ENCODE assay signal across 8 cellular contexts in genomic region chr19:48876035-48876981, GRCh38. TPM values are rescaled to one million over a fixed set of nuclear protein-coding genes. Genes with fewer than 3 reads are reported as not detected.
DNase-seq lines count a peak whose midpoint lies in the region; ATAC-seq, FAIRE-seq and TF ChIP-seq lines count a peak whose summit lies in the region.
"Not testable (repeated sequence)": the region's sequence is repeated elsewhere in the genome, so short reads cannot be mapped to it uniquely, and the experiment has no call there.

No MANE protein-coding gene starts in this region.

- peaks cover 32% of the 10 kb centered on the region for H3K79me2 ChIP-seq in keratinocyte (ENCODE audit: control insufficient read depth, insufficient read depth, low read length)

- not testable (repeated sequence) for TF ChIP-seq POLR2A in testis (IDR thresholded peaks at IDR 0.05)

- H3K4me1 ChIP-seq in CD8-positive, alpha-beta T cell (ENCODE audit: insufficient read depth, low read length): peaks cover 32% of the 10 kb centered on the region
- H3K4me1 ChIP-seq in keratinocyte (ENCODE audit: control insufficient read depth, extremely low read depth, insufficient read depth, low read length): not testable (repeated sequence)
- H3K4me1 ChIP-seq in pancreas (peaks cover 0 to 25% (median 5%) of the 10 kb centered on the region in 3 donors), testis (peaks cover 27% of the 10 kb centered on the region)

- H3K4me2 ChIP-seq in keratinocyte (ENCODE audit: control insufficient read depth, extremely low read depth, insufficient read depth, low read depth, low read length): peak overlapping the region; percentile 91

- not testable (repeated sequence) for FAIRE-seq in keratinocyte (lab: Jason Lieb, UNC); pancreas (lab: Jason Lieb, UNC)

- H3K4me3 Mint-ChIP-seq in CD8-positive, alpha-beta T cell: peak overlapping the region; percentile 60
- peak overlapping the region; percentile 100 for H3K4me3 Mint-ChIP-seq in T-helper 2 cell treated with Interferon-gamma antibody and Interleukin-4, amounts not matched to agents 5 μg/mL and 100 μg/mL, for 36 hours
- H3K4me3 Mint-ChIP-seq in activated T-helper 2 cell treated with anti-CD3 and anti-CD28 coated beads, Interferon-gamma antibody, Interleukin-2, Interleukin-4, amounts not matched to agents 10 μg/mL and 5 μg/mL and 100 μg/mL, durations not matched to agents 14 hours and 24 hours and 36 hours (ENCODE audit: low read depth): peak overlapping the region; percentile 94

- H3K4me1 Mint-ChIP-seq in CD8-positive, alpha-beta T cell (ENCODE audit: low read depth): peaks cover 36% of the 10 kb centered on the region
- peaks cover 46% of the 10 kb centered on the region for H3K4me1 Mint-ChIP-seq in T-helper 2 cell treated with Interferon-gamma antibody and Interleukin-4, amounts not matched to agents 5 μg/mL and 100 μg/mL, for 36 hours (ENCODE audit: low read depth)
- peaks cover 41% of the 10 kb centered on the region for H3K4me1 Mint-ChIP-seq in activated T-helper 2 cell treated with anti-CD3 and anti-CD28 coated beads, Interferon-gamma antibody, Interleukin-2, Interleukin-4, amounts not matched to agents 10 μg/mL and 5 μg/mL and 100 μg/mL, durations not matched to agents 14 hours and 24 hours and 36 hours (ENCODE audit: low read depth)

- peaks cover 43% of the 10 kb centered on the region for H3K36me3 Mint-ChIP-seq in CD8-positive, alpha-beta T cell
- peaks cover 54% of the 10 kb centered on the region for H3K36me3 Mint-ChIP-seq in T-helper 2 cell treated with Interferon-gamma antibody and Interleukin-4, amounts not matched to agents 5 μg/mL and 100 μg/mL, for 36 hours (ENCODE audit: low read depth)
- peaks cover 56% of the 10 kb centered on the region for H3K36me3 Mint-ChIP-seq in activated T-helper 2 cell treated with anti-CD3 and anti-CD28 coated beads, Interferon-gamma antibody, Interleukin-2, Interleukin-4, amounts not matched to agents 10 μg/mL and 5 μg/mL and 100 μg/mL, durations not matched to agents 14 hours and 24 hours and 36 hours (ENCODE audit: low read depth)

- H3K4me3 ChIP-seq in CD8-positive, alpha-beta T cell (ENCODE audit: low read depth, low read length); testis: not testable (repeated sequence)
- H3K4me3 ChIP-seq in dorsolateral prefrontal cortex (peak overlapping the region in 52 of 59 donors; percentile 74 to 100 (median 97)), keratinocyte (ENCODE audit: control insufficient read depth in 2 of 3, extremely low read depth in 1 of 3, insufficient read depth in 2 of 3, low read depth in 1 of 3, low read length in 3 of 3) (peak overlapping the region; percentile 99 to 100 (median 100)), pancreas (peak overlapping the region in 1 of 4 donors; percentile 76)

- H3K9me1 ChIP-seq in keratinocyte (ENCODE audit: control insufficient read depth, extremely low read depth, insufficient read depth, low read length): not testable (repeated sequence)

- H3K27ac Mint-ChIP-seq in CD8-positive, alpha-beta T cell: peak overlapping the region; percentile 82
- peak overlapping the region; percentile 100 for H3K27ac Mint-ChIP-seq in T-helper 2 cell treated with Interferon-gamma antibody and Interleukin-4, amounts not matched to agents 5 μg/mL and 100 μg/mL, for 36 hours
- H3K27ac Mint-ChIP-seq in activated T-helper 2 cell treated with anti-CD3 and anti-CD28 coated beads, Interferon-gamma antibody, Interleukin-2, Interleukin-4, amounts not matched to agents 10 μg/mL and 5 μg/mL and 100 μg/mL, durations not matched to agents 14 hours and 24 hours and 36 hours: peak overlapping the region; percentile 68

- dilution Hi-C loops in keratinocyte (cut with MboI; ENCODE audit: extremely low pct_ligation_motif_present, low sequenced_read_pairs): not testable (repeated sequence)

- H2AFZ ChIP-seq in keratinocyte (ENCODE audit: control insufficient read depth, low read length): not testable (repeated sequence)

- intact Hi-C loops in CD8-positive, alpha-beta T cell (cut with DNase I, micrococcal nuclease): loop anchor here in 1 of 2 experiments (10.0 kb wide), 1 partner anchor 938 kb away; the partner anchor contains the start of genes FUZ and MED25
- intact Hi-C loops in activated T-helper 2 cell treated with anti-CD3 and anti-CD28 coated beads, Interferon-gamma antibody, Interleukin-2, Interleukin-4, amounts not matched to agents 10 μg/mL and 5 μg/mL and 100 μg/mL, durations not matched to agents 14 hours and 24 hours and 36 hours (cut with micrococcal nuclease); dorsolateral prefrontal cortex (cut with DNase I); testis (cut with DNase I; ENCODE audit: low total_unique reads): not testable (repeated sequence)
- intact Hi-C loops in pancreas (cut with DNase I): loop anchor here in 1 of 3 donors (10.0 kb wide), 1 partner anchor 88 kb away; the partner anchor contains the start of gene FTL

- ATAC-seq in CD8-positive, alpha-beta T cell; pancreas: not testable (repeated sequence)

- not testable (repeated sequence) for H3K9me3 ChIP-seq in CD8-positive, alpha-beta T cell (ENCODE audit: low read length); KOPT-K1 (ENCODE audit: insufficient read depth, low read length, poor library complexity, severe bottlenecking); keratinocyte (ENCODE audit: control insufficient read depth, low read depth, low read length); pancreas; testis

- not testable (repeated sequence) for H3K27me3 ChIP-seq in CD8-positive, alpha-beta T cell (ENCODE audit: insufficient read depth, low read length); dorsolateral prefrontal cortex; keratinocyte (ENCODE audit: control insufficient read depth, extremely low read depth, insufficient read depth, low read length); pancreas; testis

- peak overlapping the region; percentile 75 for H3K27ac ChIP-seq in CD8-positive, alpha-beta T cell (ENCODE audit: low read depth, low read length)
- H3K27ac ChIP-seq in KOPT-K1 (ENCODE audit: low read depth, low read length, poor library complexity, severe bottlenecking) (peak overlapping the region; percentile 36), dorsolateral prefrontal cortex (peak overlapping the region in 56 of 59 donors; percentile 21 to 100 (median 98)), keratinocyte (ENCODE audit: control insufficient read depth, insufficient read depth, low read length) (peak overlapping the region; percentile 100), pancreas (peak overlapping the region in 3 of 4 donors; percentile 28 to 100 (median 99)), testis (peak overlapping the region; percentile 100)

- not testable (repeated sequence) for H3K36me3 ChIP-seq in CD8-positive, alpha-beta T cell (ENCODE audit: insufficient read depth, low read length); KOPT-K1 (ENCODE audit: insufficient read depth, low read length); pancreas; testis (ENCODE audit: low read depth, missing control alignments)
- H3K36me3 ChIP-seq in keratinocyte (ENCODE audit: control insufficient read depth in 2 of 2, extremely low read depth in 1 of 2, insufficient read depth in 2 of 2, low read length in 2 of 2): peaks cover 22 to 30% of the 10 kb centered on the region in 2 experiments

- not testable (repeated sequence) for H3K27me3 Mint-ChIP-seq in CD8-positive, alpha-beta T cell (ENCODE audit: low read depth); T-helper 2 cell treated with Interferon-gamma antibody and Interleukin-4, amounts not matched to agents 5 μg/mL and 100 μg/mL, for 36 hours (ENCODE audit: low read depth); activated T-helper 2 cell treated with anti-CD3 and anti-CD28 coated beads, Interferon-gamma antibody, Interleukin-2, Interleukin-4, amounts not matched to agents 10 μg/mL and 5 μg/mL and 100 μg/mL, durations not matched to agents 14 hours and 24 hours and 36 hours (ENCODE audit: low read depth)

- POLR2A ChIA-PET in CD8-positive, alpha-beta T cell (lab: Charles Lee): interaction anchor here (0.6 kb wide), 1 partner anchor 35 kb away, joined by 3 read pairs; no protein-coding TSS in a partner anchor

- 73 to 74% methylated on average over 29 to 30 of the region's 30 CpGs for WGBS in pancreas, 2 donors
- WGBS in testis, 2 donors: 75 to 76% methylated on average over 30 of the region's 30 CpGs

- not testable (repeated sequence) for H3K9me3 Mint-ChIP-seq in CD8-positive, alpha-beta T cell; T-helper 2 cell treated with Interferon-gamma antibody and Interleukin-4, amounts not matched to agents 5 μg/mL and 100 μg/mL, for 36 hours; activated T-helper 2 cell treated with anti-CD3 and anti-CD28 coated beads, Interferon-gamma antibody, Interleukin-2, Interleukin-4, amounts not matched to agents 10 μg/mL and 5 μg/mL and 100 μg/mL, durations not matched to agents 14 hours and 24 hours and 36 hours

- not testable (repeated sequence) for TF ChIP-seq CTCF in CD8-positive, alpha-beta T cell (IDR thresholded peaks at IDR 0.05); dorsolateral prefrontal cortex (IDR thresholded peaks at IDR 0.05 in 54 of 56, conservative IDR thresholded peaks at IDR 0.05 in 2 of 56; ENCODE audit: low read depth in 1 of 56, partially characterized antibody in 56 of 56); keratinocyte (optimal IDR thresholded peaks at IDR 0.05 in 1 of 3, IDR thresholded peaks at IDR 0.05 in 1 of 3, conservative IDR thresholded peaks at IDR 0.05 in 1 of 3; ENCODE audit: extremely low read depth in 1 of 3, insufficient read depth in 2 of 3, low read length in 3 of 3); pancreas (IDR thresholded peaks at IDR 0.05); testis (IDR thresholded peaks at IDR 0.05)

- CTCF ChIA-PET in CD8-positive, alpha-beta T cell (lab: Charles Lee): interaction anchor here (0.6 to 1.4 kb wide), 5 partner anchors 52 to 1017 kb away, joined by 3 read pairs; no protein-coding TSS in a partner anchor

- DNase-seq in CD8-positive, alpha-beta T cell: peak in 3 of 7 experiments; percentile 37 to 50 (median 41)
- DNase-seq in T-helper 2 cell treated with Interferon-gamma antibody and Interleukin-4, amounts not matched to agents 5 μg/mL and 100 μg/mL, for 36 hours (ENCODE audit: low spot score): peak; percentile 49
- DNase-seq in activated T-helper 2 cell treated with anti-CD3 and anti-CD28 coated beads, Interferon-gamma antibody, Interleukin-2, Interleukin-4, amounts not matched to agents 10 μg/mL and 5 μg/mL and 100 μg/mL, durations not matched to agents 14 hours and 24 hours and 36 hours (ENCODE audit: low spot score): peak; percentile 48
- not testable (repeated sequence) for DNase-seq in dorsolateral prefrontal cortex; keratinocyte (ENCODE audit: low read depth, low spot score); testis
- peak in 2 of 6 donors; percentile 35 to 57 for DNase-seq in pancreas

- peaks cover 15% of the 10 kb centered on the region for H4K20me1 ChIP-seq in keratinocyte (ENCODE audit: control insufficient read depth, extremely low read depth, insufficient read depth, low read length)

- H3K9ac ChIP-seq in keratinocyte (ENCODE audit: control insufficient read depth, extremely low read depth, insufficient read depth, low read length): peak overlapping the region; percentile 100

RNA-seq across cellular contexts. Expression of gene PPP1R15A, which starts 4.1 kb away (rescaled TPM):
- total RNA-seq in CD8-positive, alpha-beta T cell: 100 to 1,000 TPM; 398 to 399 TPM
- total RNA-seq in activated T-helper 2 cell treated with anti-CD3 and anti-CD28 coated beads, Interferon-gamma antibody, Interleukin-2, Interleukin-4, amounts not matched to agents 10 μg/mL and 5 μg/mL and 100 μg/mL, durations not matched to agents 14 hours and 24 hours and 36 hours: 30.8 and 31.8 TPM in 2 replicates
- 100 to 1,000 TPM in 2 of 120 experiments, 10 to 100 TPM in 118; 16.8 to 138 (median 25.5) TPM for total RNA-seq in dorsolateral prefrontal cortex
- 23.6 to 36.6 TPM (median 32.5 TPM) in 3 replicates for polyA plus RNA-seq in keratinocyte
- 275 TPM for polyA plus RNA-seq in keratinocyte (2011; ENCODE audit: low read depth)
- 22.9 and 36.2 TPM in 2 replicates for polyA plus RNA-seq in keratinocyte (2011; cell fraction: cytosol; rRNA removed)
- polyA plus RNA-seq in keratinocyte (2011; cell fraction: nucleus; rRNA removed): 123 and 136 TPM in 2 replicates
- 32.9 and 274 TPM in 2 replicates for polyA plus RNA-seq in keratinocyte (2012; ENCODE audit: low replicate concordance)
- 9.5 to 14.6 TPM (median 9.9 TPM) in 3 replicates for polyA minus RNA-seq in keratinocyte
- 22.8 TPM for polyA minus RNA-seq in keratinocyte (2011; cell fraction: cytosol; rRNA and poly(A)+ RNA removed)
- polyA minus RNA-seq in keratinocyte (2011; cell fraction: nucleus; rRNA and poly(A)+ RNA removed): 48.4 and 55.3 TPM in 2 replicates
- 10 to 100 TPM in 5 of 6 donors, 1 to 10 TPM in 1; 8.1 to 20.6 (median 12.4) TPM for total RNA-seq in pancreas
- 10 to 100 TPM; 28.2 to 53.2 TPM for polyA plus RNA-seq in pancreas
- 10 to 100 TPM; 37.2 to 40.9 TPM for total RNA-seq in testis
- polyA plus RNA-seq in testis (ENCODE audit: insufficient read depth, low read depth, low replicate concordance): 48.3 TPM

RNA-seq across cellular contexts. Expression of gene PLEKHA4, which starts 7.9 kb away (rescaled TPM):
- total RNA-seq in CD8-positive, alpha-beta T cell: 1 to 10 TPM; 1.8 to 3.2 TPM
- 1.6 and 2.2 TPM in 2 replicates for total RNA-seq in activated T-helper 2 cell treated with anti-CD3 and anti-CD28 coated beads, Interferon-gamma antibody, Interleukin-2, Interleukin-4, amounts not matched to agents 10 μg/mL and 5 μg/mL and 100 μg/mL, durations not matched to agents 14 hours and 24 hours and 36 hours
- total RNA-seq in dorsolateral prefrontal cortex (10 to 100 TPM in 15 of 120 experiments, 1 to 10 TPM in 105; 1.2 to 16.5 (median 5.6) TPM), pancreas (10 to 100 TPM in 2 of 6 donors, 1 to 10 TPM in 4; 5.9 to 19.7 (median 8.7) TPM), testis (10 to 100 TPM; 12.8 to 22.3 TPM)
- polyA plus RNA-seq in keratinocyte (1.2 to 2.2 TPM (median 1.8 TPM) in 3 replicates), pancreas (10 to 100 TPM; 18.2 to 28.3 TPM), testis (ENCODE audit: insufficient read depth, low read depth, low replicate concordance) (19.9 TPM)
- polyA plus RNA-seq in keratinocyte (2011; ENCODE audit: low read depth): 0.62 TPM
- 0.55 and 2.3 TPM in 2 replicates for polyA plus RNA-seq in keratinocyte (2011; cell fraction: cytosol; rRNA removed)
- 1.5 and 2.4 TPM in 2 replicates for polyA plus RNA-seq in keratinocyte (2011; cell fraction: nucleus; rRNA removed)
- polyA plus RNA-seq in keratinocyte (2012; ENCODE audit: low replicate concordance): 1.7 and 3.9 TPM in 2 replicates
- polyA minus RNA-seq in keratinocyte: 0.89 to 2.5 TPM (median 1.1 TPM) in 3 replicates
- polyA minus RNA-seq in keratinocyte (2011; cell fraction: cytosol; rRNA and poly(A)+ RNA removed): not detected
- polyA minus RNA-seq in keratinocyte (2011; cell fraction: nucleus; rRNA and poly(A)+ RNA removed): 1.2 TPM in 2 replicates

RNA-seq across cellular contexts. Expression of gene TULP2, which starts 22.2 kb away (rescaled TPM):
- not detected for total RNA-seq in CD8-positive, alpha-beta T cell
- not detected in 2 replicates for total RNA-seq in activated T-helper 2 cell treated with anti-CD3 and anti-CD28 coated beads, Interferon-gamma antibody, Interleukin-2, Interleukin-4, amounts not matched to agents 10 μg/mL and 5 μg/mL and 100 μg/mL, durations not matched to agents 14 hours and 24 hours and 36 hours
- total RNA-seq in dorsolateral prefrontal cortex (1 to 10 TPM in 98 of 120 experiments, under 1 TPM in 20, not detected in 2; 0.28 to 7.6 (median 2.2) TPM), pancreas (under 1 TPM in 1 of 6 donors, not detected in 5; 0.35 TPM), testis (10 to 100 TPM; 24.5 to 55.2 TPM)
- polyA plus RNA-seq in keratinocyte (not detected in 3 replicates), pancreas (not detected), testis (ENCODE audit: insufficient read depth, low read depth, low replicate concordance) (72.6 TPM)
- polyA plus RNA-seq in keratinocyte (2011; ENCODE audit: low read depth): not detected
- polyA plus RNA-seq in keratinocyte (2011; cell fraction: cytosol; rRNA removed): not detected in 2 replicates
- not detected in 2 replicates for polyA plus RNA-seq in keratinocyte (2011; cell fraction: nucleus; rRNA removed)
- polyA plus RNA-seq in keratinocyte (2012; ENCODE audit: low replicate concordance): not detected in 2 replicates
- polyA minus RNA-seq in keratinocyte: not detected in 3 replicates
- polyA minus RNA-seq in keratinocyte (2011; cell fraction: cytosol; rRNA and poly(A)+ RNA removed): not detected
- not detected in 2 replicates for polyA minus RNA-seq in keratinocyte (2011; cell fraction: nucleus; rRNA and poly(A)+ RNA removed)

RNA-seq across cellular contexts. Expression of gene NUCB1, which starts 23.8 kb away (rescaled TPM):
- 10 to 100 TPM; 55.4 to 66.7 TPM for total RNA-seq in CD8-positive, alpha-beta T cell
- 142 and 147 TPM in 2 replicates for total RNA-seq in activated T-helper 2 cell treated with anti-CD3 and anti-CD28 coated beads, Interferon-gamma antibody, Interleukin-2, Interleukin-4, amounts not matched to agents 10 μg/mL and 5 μg/mL and 100 μg/mL, durations not matched to agents 14 hours and 24 hours and 36 hours
- total RNA-seq in dorsolateral prefrontal cortex: 100 to 1,000 TPM; 123 to 249 (median 172) TPM
- 44.3 to 65.1 TPM (median 59.2 TPM) in 3 replicates for polyA plus RNA-seq in keratinocyte
- polyA plus RNA-seq in keratinocyte (2011; ENCODE audit: low read depth): 89.2 TPM
- 27.4 and 73.6 TPM in 2 replicates for polyA plus RNA-seq in keratinocyte (2011; cell fraction: cytosol; rRNA removed)
- 95.6 and 109 TPM in 2 replicates for polyA plus RNA-seq in keratinocyte (2011; cell fraction: nucleus; rRNA removed)
- 69.6 and 106 TPM in 2 replicates for polyA plus RNA-seq in keratinocyte (2012; ENCODE audit: low replicate concordance)
- 32.7 to 131 TPM (median 41.5 TPM) in 3 replicates for polyA minus RNA-seq in keratinocyte
- polyA minus RNA-seq in keratinocyte (2011; cell fraction: cytosol; rRNA and poly(A)+ RNA removed): 44.1 TPM
- polyA minus RNA-seq in keratinocyte (2011; cell fraction: nucleus; rRNA and poly(A)+ RNA removed): 54.3 and 57.7 TPM in 2 replicates
- 100 to 1,000 TPM in 2 of 6 donors, 10 to 100 TPM in 4; 60.9 to 136 (median 79.8) TPM for total RNA-seq in pancreas
- polyA plus RNA-seq in pancreas: 100 to 1,000 TPM; 103 to 118 TPM
- total RNA-seq in testis: 100 to 1,000 TPM; 139 to 208 TPM
- polyA plus RNA-seq in testis (ENCODE audit: insufficient read depth, low read depth, low replicate concordance): 136 TPM

RNA-seq across cellular contexts. Expression of gene HSD17B14, which starts 40.0 kb away (rescaled TPM):
- 1 to 10 TPM in 1 of 2 experiments, under 1 TPM in 1; 0.98 to 1.1 TPM for total RNA-seq in CD8-positive, alpha-beta T cell
- total RNA-seq in activated T-helper 2 cell treated with anti-CD3 and anti-CD28 coated beads, Interferon-gamma antibody, Interleukin-2, Interleukin-4, amounts not matched to agents 10 μg/mL and 5 μg/mL and 100 μg/mL, durations not matched to agents 14 hours and 24 hours and 36 hours: 0.57 and 0.89 TPM in 2 replicates
- 10 to 100 TPM; 13.0 to 46.6 (median 23.0) TPM for total RNA-seq in dorsolateral prefrontal cortex
- polyA plus RNA-seq in keratinocyte: 0.92 to 1.2 TPM (median 1.0 TPM) in 3 replicates
- 0.75 TPM for polyA plus RNA-seq in keratinocyte (2011; ENCODE audit: low read depth)
- polyA plus RNA-seq in keratinocyte (2011; cell fraction: cytosol; rRNA removed): 0.52 and 1.5 TPM in 2 replicates
- polyA plus RNA-seq in keratinocyte (2011; cell fraction: nucleus; rRNA removed): 1.6 and 3.9 TPM in 2 replicates
- polyA plus RNA-seq in keratinocyte (2012; ENCODE audit: low replicate concordance): 1.7 TPM in 2 replicates
- 0.86 to 2.1 TPM in 2 of 3 replicates, not detected in the other for polyA minus RNA-seq in keratinocyte
- not detected for polyA minus RNA-seq in keratinocyte (2011; cell fraction: cytosol; rRNA and poly(A)+ RNA removed)
- 0.54 and 1.1 TPM in 2 replicates for polyA minus RNA-seq in keratinocyte (2011; cell fraction: nucleus; rRNA and poly(A)+ RNA removed)
- total RNA-seq in pancreas: 1 to 10 TPM in 4 of 6 donors, under 1 TPM in 2; 0.69 to 4.0 (median 1.7) TPM
- 10 to 100 TPM in 1 of 2 donors, 1 to 10 TPM in 1; 8.5 to 25.4 TPM for polyA plus RNA-seq in pancreas
- 10 to 100 TPM in 1 of 2 donors, 1 to 10 TPM in 1; 5.6 to 11.9 TPM for total RNA-seq in testis
- polyA plus RNA-seq in testis (ENCODE audit: insufficient read depth, low read depth, low replicate concordance): 8.8 TPM

Comparison
In these comparisons a context has a peak if more than half of its experiments do, and no peak if none do; other contexts are left out.
1. H3K27ac ChIP-seq: peak in every context shown above with its lines; median percentile 100 in keratinocyte; 100 in testis; 99 in pancreas; 98 in dorsolateral prefrontal cortex; 75 in CD8-positive, alpha-beta T cell; 36 in KOPT-K1.